ENCODE assay signal across 1 cellular context in the genomic region with DNA sequence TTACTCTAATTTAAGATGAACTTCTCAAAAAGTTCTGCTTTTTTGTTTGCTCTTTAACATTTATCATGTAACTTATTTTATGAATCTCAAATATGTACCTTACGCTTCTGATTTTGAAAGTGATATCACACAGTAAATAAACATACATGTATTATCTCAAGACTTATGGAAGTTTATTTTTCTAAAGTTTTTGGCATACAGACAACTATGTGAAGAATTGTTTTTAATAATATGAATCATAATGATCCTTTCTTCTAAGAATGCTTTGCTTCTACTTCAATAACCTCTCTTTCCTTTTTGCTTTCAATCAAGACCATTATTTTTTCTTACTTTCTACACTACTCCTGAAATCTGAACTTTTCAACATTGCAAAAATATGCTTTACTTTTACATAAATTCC.
TF ChIP-seq lines count a peak whose summit lies in the region.

No MANE protein-coding gene starts in this region.

TF ChIP-seq in WTC11, 78 proteins besides CTCF, POLR2A, EP300 and RAD21:
- TF ChIP-seq ATF6 (CRISPR knock-in tag; IDR thresholded peaks at IDR 0.05) (no peak), SOX15 (CRISPR knock-in tag; IDR thresholded peaks at IDR 0.05) (no peak), NR2C2 (CRISPR knock-in tag; IDR thresholded peaks at IDR 0.05) (no peak), ZBTB21 (CRISPR knock-in tag; IDR thresholded peaks at IDR 0.05; ENCODE audit: borderline replicate concordance) (no peak), PRRX2 (CRISPR knock-in tag; IDR thresholded peaks at IDR 0.05) (no peak), ESRRA (CRISPR knock-in tag; IDR thresholded peaks at IDR 0.05; ENCODE audit: borderline replicate concordance) (no peak), KAT7 (CRISPR knock-in tag; IDR thresholded peaks at IDR 0.05; ENCODE audit: borderline replicate concordance) (no peak), USF1 (CRISPR knock-in tag; IDR thresholded peaks at IDR 0.05) (no peak), TP53 (CRISPR knock-in tag; IDR thresholded peaks at IDR 0.05) (no peak), SMAD4 (CRISPR knock-in tag; IDR thresholded peaks at IDR 0.05) (no peak), CBFB (CRISPR knock-in tag; IDR thresholded peaks at IDR 0.05; ENCODE audit: low read depth) (no peak), IRF2 (CRISPR knock-in tag; IDR thresholded peaks at IDR 0.05; ENCODE audit: borderline replicate concordance, low read depth) (no peak)
- TF ChIP-seq, protein P1, sequence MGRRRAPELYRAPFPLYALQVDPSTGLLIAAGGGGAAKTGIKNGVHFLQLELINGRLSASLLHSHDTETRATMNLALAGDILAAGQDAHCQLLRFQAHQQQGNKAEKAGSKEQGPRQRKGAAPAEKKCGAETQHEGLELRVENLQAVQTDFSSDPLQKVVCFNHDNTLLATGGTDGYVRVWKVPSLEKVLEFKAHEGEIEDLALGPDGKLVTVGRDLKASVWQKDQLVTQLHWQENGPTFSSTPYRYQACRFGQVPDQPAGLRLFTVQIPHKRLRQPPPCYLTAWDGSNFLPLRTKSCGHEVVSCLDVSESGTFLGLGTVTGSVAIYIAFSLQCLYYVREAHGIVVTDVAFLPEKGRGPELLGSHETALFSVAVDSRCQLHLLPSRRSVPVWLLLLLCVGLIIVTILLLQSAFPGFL (CRISPR knock-in tag; IDR thresholded peaks at IDR 0.05; ENCODE audit: borderline replicate concordance) = no peak
- TF ChIP-seq, protein P2, sequence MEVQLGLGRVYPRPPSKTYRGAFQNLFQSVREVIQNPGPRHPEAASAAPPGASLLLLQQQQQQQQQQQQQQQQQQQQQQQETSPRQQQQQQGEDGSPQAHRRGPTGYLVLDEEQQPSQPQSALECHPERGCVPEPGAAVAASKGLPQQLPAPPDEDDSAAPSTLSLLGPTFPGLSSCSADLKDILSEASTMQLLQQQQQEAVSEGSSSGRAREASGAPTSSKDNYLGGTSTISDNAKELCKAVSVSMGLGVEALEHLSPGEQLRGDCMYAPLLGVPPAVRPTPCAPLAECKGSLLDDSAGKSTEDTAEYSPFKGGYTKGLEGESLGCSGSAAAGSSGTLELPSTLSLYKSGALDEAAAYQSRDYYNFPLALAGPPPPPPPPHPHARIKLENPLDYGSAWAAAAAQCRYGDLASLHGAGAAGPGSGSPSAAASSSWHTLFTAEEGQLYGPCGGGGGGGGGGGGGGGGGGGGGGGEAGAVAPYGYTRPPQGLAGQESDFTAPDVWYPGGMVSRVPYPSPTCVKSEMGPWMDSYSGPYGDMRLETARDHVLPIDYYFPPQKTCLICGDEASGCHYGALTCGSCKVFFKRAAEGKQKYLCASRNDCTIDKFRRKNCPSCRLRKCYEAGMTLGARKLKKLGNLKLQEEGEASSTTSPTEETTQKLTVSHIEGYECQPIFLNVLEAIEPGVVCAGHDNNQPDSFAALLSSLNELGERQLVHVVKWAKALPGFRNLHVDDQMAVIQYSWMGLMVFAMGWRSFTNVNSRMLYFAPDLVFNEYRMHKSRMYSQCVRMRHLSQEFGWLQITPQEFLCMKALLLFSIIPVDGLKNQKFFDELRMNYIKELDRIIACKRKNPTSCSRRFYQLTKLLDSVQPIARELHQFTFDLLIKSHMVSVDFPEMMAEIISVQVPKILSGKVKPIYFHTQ (CRISPR knock-in tag; IDR thresholded peaks at IDR 0.05) = no peak
